In genomic region chr22:31212783-31213626, GRCh38 we compare ENCODE assay signal across 8 cellular contexts. TPM values are rescaled to one million over a fixed set of nuclear protein-coding genes. Genes with fewer than 3 reads are reported as not detected.
DNase-seq lines count a peak whose midpoint lies in the region; ATAC-seq and TF ChIP-seq lines count a peak whose summit lies in the region.

No MANE protein-coding gene starts in this region.

- no peak for ATAC-seq in naive B cell (ENCODE audit: low read depth in 2 of 2)
- ATAC-seq in GM21526 (IDR thresholded peaks at IDR 0.05; ENCODE audit: low FRiP score, unreplicated experiment): no peak
- no peak for ATAC-seq in HG02981 (IDR thresholded peaks at IDR 0.05; ENCODE audit: unreplicated experiment)

- peaks cover 44% of the 10 kb centered on the region for H3K79me2 ChIP-seq in mammary epithelial cell (ENCODE audit: insufficient read depth, low read length)

- peaks cover 27 to 52% (median 39%) of the 10 kb centered on the region in 3 donors for H3K4me1 Mint-ChIP-seq in naive B cell

- no peaks in the 10 kb centered on the region for H3K9me3 ChIP-seq in KOPT-K1 (ENCODE audit: insufficient read depth, low read length, poor library complexity, severe bottlenecking)
- no peaks in the 10 kb centered on the region for H3K9me3 ChIP-seq in mammary epithelial cell (replicated peaks; ENCODE audit: insufficient read depth, low read length)

- H3K27me3 Mint-ChIP-seq in naive B cell: no peaks in the 10 kb centered on the region

- H3K36me3 ChIP-seq in KOPT-K1 (ENCODE audit: insufficient read depth, low read length) (0 out of 2 replicates have a peak, but pooled peaks cover 8% of the 10 kb centered on the region), mammary epithelial cell (ENCODE audit: insufficient read depth, low read length) (no peaks in the 10 kb centered on the region)

- H3K27me3 ChIP-seq in mammary epithelial cell (ENCODE audit: insufficient read depth, low read length): no peaks in the 10 kb centered on the region

- peak overlapping the region; percentile 89 for H3K4me2 ChIP-seq in mammary epithelial cell (ENCODE audit: insufficient read depth, low read depth, low read length)

- H3K9ac ChIP-seq in mammary epithelial cell (ENCODE audit: insufficient read depth, low read length): peak overlapping the region; percentile 67

- in situ Hi-C loops in mammary epithelial cell (cut with MboI; ENCODE audit: low sequenced_read_pairs in 2 of 2): no loop called here

- peaks cover 7% of the 10 kb centered on the region for H3K4me1 ChIP-seq in mammary epithelial cell (ENCODE audit: insufficient read depth, low read length)

- H3K27ac Mint-ChIP-seq in naive B cell: peak overlapping the region in 5 of 6 donors; percentile 42 to 97 (median 90)

- no peaks in the 10 kb centered on the region for H3K9me3 Mint-ChIP-seq in naive B cell

- intact Hi-C loops in mammary epithelial cell (cut with micrococcal nuclease): loop anchor here (1.0 to 5.0 kb wide), 8 partner anchors 18 to 184 kb away; partner anchors contain the start of genes DRG1 and SELENOM

- peak overlapping the region; percentile 89 for H2AFZ ChIP-seq in mammary epithelial cell (ENCODE audit: low read depth, low read length)

- DNase-seq in AG10803 (ENCODE audit: low read depth): no peak
- no peak for DNase-seq in mammary epithelial cell
- DNase-seq in naive B cell: no peak
- no peak for DNase-seq in COLO668 (lab: John Stamatoyannopoulos, UW; ENCODE audit: unreplicated experiment)
- no peak for DNase-seq in DMS153 treated with DMSO at 0.1 percent for 48 hours (lab: John Stamatoyannopoulos, UW; ENCODE audit: unreplicated experiment)

- H3K36me3 Mint-ChIP-seq in naive B cell: no peaks in the 10 kb centered on the region

- CTCF ChIA-PET in mammary epithelial cell (lab: Charles Lee; ENCODE audit: low non-redundant PET): interaction anchor here (0.7 kb wide), 1 partner anchor 124 kb away, joined by 5 read pairs; no protein-coding TSS in a partner anchor

- TF ChIP-seq CTCF in AG10803 (conservative IDR thresholded peaks at IDR 0.05; ENCODE audit: low read length): no peak
- no peak for TF ChIP-seq CTCF in mammary epithelial cell (conservative IDR thresholded peaks at IDR 0.05 in 1 of 2, IDR thresholded peaks at IDR 0.05 in 1 of 2; ENCODE audit: extremely low read depth in 1 of 2, insufficient read depth in 1 of 2, low read depth in 1 of 2, low read length in 2 of 2)

- H3K4me3 ChIP-seq in AG10803 (ENCODE audit: low read length) (peak overlapping the region; percentile 88), mammary epithelial cell (replicated peaks in 1 of 3; ENCODE audit: insufficient read depth in 1 of 3, low read depth in 2 of 3, low read length in 3 of 3) (peak overlapping the region; percentile 70 to 96 (median 92))

- 38% methylated on average over 11 of the region's 11 CpGs for WGBS in mammary epithelial cell (ENCODE audit: low coverage, missing lambda C conversion rate)

- no TSS peak for BruUV-seq in mammary epithelial cell (replicated peaks; lab: Mats Ljungman, UMichigan)

- no peaks in the 10 kb centered on the region for H4K20me1 ChIP-seq in mammary epithelial cell (ENCODE audit: insufficient read depth, low read length)

- peak overlapping the region; percentile 85 to 95 (median 91) for H3K4me3 Mint-ChIP-seq in naive B cell

- H3K27ac ChIP-seq in KOPT-K1 (ENCODE audit: low read depth, low read length, poor library complexity, severe bottlenecking): peak overlapping the region; percentile 77
- peak overlapping the region; percentile 61 for H3K27ac ChIP-seq in mammary epithelial cell (ENCODE audit: insufficient read depth, low read depth, low read length)

- dilution Hi-C loops in mammary epithelial cell (cut with HindIII; ENCODE audit: low sequenced_read_pairs): loop anchor here (5.0 to 10.0 kb wide), 2 partner anchors 64 to 302 kb away; no protein-coding TSS in a partner anchor

RNA-seq across cellular contexts. Expression of gene LIMK2, which starts 0.9 kb away (rescaled TPM):
- total RNA-seq in mammary epithelial cell: 100 to 1,000 TPM; 176 to 484 TPM
- 25.9 TPM for polyA plus RNA-seq in mammary epithelial cell
- 123 TPM for polyA minus RNA-seq in mammary epithelial cell
- 10 to 100 TPM in 1 of 6 donors, 1 to 10 TPM in 5; 5.6 to 16.7 (median 9.2) TPM for polyA plus RNA-seq in naive B cell (ENCODE audit: low read depth in 6 of 6)

RNA-seq across cellular contexts. Expression of gene RNF185, which starts 53.0 kb away (rescaled TPM):
- 10 to 100 TPM; 29.2 to 47.3 TPM for total RNA-seq in mammary epithelial cell
- polyA plus RNA-seq in mammary epithelial cell (26.3 TPM), naive B cell (ENCODE audit: low read depth in 6 of 6) (10 to 100 TPM; 16.3 to 26.6 (median 20.9) TPM)
- 18.2 TPM for polyA minus RNA-seq in mammary epithelial cell
